In genomic region chr5:126829098-126829497, GRCh38 we compare ENCODE assay signal across 16 cellular contexts. TPM values are rescaled to one million over a fixed set of nuclear protein-coding genes. Genes with fewer than 3 reads are reported as not detected.
DNase-seq lines count a peak whose midpoint lies in the region; ATAC-seq lines count a peak whose summit lies in the region.
"Had no signal": no experiment of that assay in that cellular context is flagged by ENCODE, and none has a peak within 500 bp of the region (broad histone marks: within the 10 kb centered on the region; RNA-seq: fewer than 3 reads in every experiment).

No MANE protein-coding gene starts in this region.

- CTCF ChIA-PET in activated CD8-positive, alpha-beta T cell treated with anti-CD3 and anti-CD28 coated beads, Interleukin-2, amount 10 ng/mL, durations not matched to agents 7 days and 5 days (lab: Charles Lee) = interaction anchor here (1.3 kb wide), 1 partner anchor 206 kb away, joined by 3 read pairs; no protein-coding TSS in a partner anchor

- ATAC-seq in activated CD8-positive, alpha-beta T cell treated with anti-CD3 and anti-CD28 coated beads, Interleukin-2, amount 10 ng/mL, durations not matched to agents 7 days and 5 days = no peak
- ATAC-seq in stimulated activated effector memory CD8-positive, alpha-beta T cell treated with anti-CD3 and anti-CD28 coated beads, Interleukin-12 subunit alpha, Interleukin-12 subunit beta, amount 100 ng/mL, for 72 hours = no peak
- no peak for ATAC-seq in GM18870 (IDR thresholded peaks at IDR 0.05; ENCODE audit: unreplicated experiment)
- ATAC-seq: HCT116, HepG2 had no signal

- H3K4me1 ChIP-seq in Karpas-422 (ENCODE audit: low read length) = peaks cover 68% of the 10 kb centered on the region

- H3K4me3 ChIP-seq in Karpas-422 (ENCODE audit: low read length) = peak overlapping the region; percentile 40
- H3K4me3 ChIP-seq: BLaER1 treated with 17β-estradiol and CSF1 and Interleukin-3, amounts not matched to agents 10 nM and 100 nM had no signal

- H3K27me3 ChIP-seq in Karpas-422 (ENCODE audit: low read length) = no peaks in the 10 kb centered on the region
- H3K27me3 ChIP-seq: BLaER1 treated with 17β-estradiol and CSF1 and Interleukin-3, amounts not matched to agents 10 nM and 100 nM had no signal

- no peaks in the 10 kb centered on the region for H3K9me3 Mint-ChIP-seq in activated CD8-positive, alpha-beta T cell treated with anti-CD3 and anti-CD28 coated beads, Interleukin-2, amount 10 ng/mL, durations not matched to agents 7 days and 5 days (ENCODE audit: insufficient read depth)
- H3K9me3 Mint-ChIP-seq in stimulated activated effector memory CD8-positive, alpha-beta T cell treated with anti-CD3 and anti-CD28 coated beads, Interleukin-12 subunit alpha, Interleukin-12 subunit beta, amount 100 ng/mL, for 72 hours = no peaks in the 10 kb centered on the region
- H3K9me3 Mint-ChIP-seq: CD4-positive, alpha-beta memory T cell had no signal

- peaks cover 78% of the 10 kb centered on the region for H3K79me2 ChIP-seq in Karpas-422 (ENCODE audit: low read length)

- H3K27me3 Mint-ChIP-seq in activated CD8-positive, alpha-beta T cell treated with anti-CD3 and anti-CD28 coated beads, Interleukin-2, amount 10 ng/mL, durations not matched to agents 7 days and 5 days (ENCODE audit: low read depth) = no peaks in the 10 kb centered on the region
- H3K27me3 Mint-ChIP-seq: CD4-positive, alpha-beta memory T cell had no signal

- peak overlapping the region; percentile 72 for H3K4me2 ChIP-seq in Karpas-422 (ENCODE audit: low read depth, low read length, poor library complexity, severe bottlenecking)

- H3K9me3 ChIP-seq in Karpas-422 (ENCODE audit: low read length) = no peaks in the 10 kb centered on the region
- H3K9me3 ChIP-seq: BLaER1 treated with 17β-estradiol and CSF1 and Interleukin-3, amounts not matched to agents 10 nM and 100 nM had no signal

- H3K27ac Mint-ChIP-seq in activated CD8-positive, alpha-beta T cell treated with anti-CD3 and anti-CD28 coated beads, Interleukin-2, amount 10 ng/mL, durations not matched to agents 7 days and 5 days = peak overlapping the region; percentile 7
- peak overlapping the region; percentile 43 for H3K27ac Mint-ChIP-seq in stimulated activated effector memory CD8-positive, alpha-beta T cell treated with anti-CD3 and anti-CD28 coated beads, Interleukin-12 subunit alpha, Interleukin-12 subunit beta, amount 100 ng/mL, for 72 hours

- H3K9ac ChIP-seq in Karpas-422 (ENCODE audit: low read length) = peak overlapping the region; percentile 58
- H3K9ac ChIP-seq: BLaER1 treated with 17β-estradiol and CSF1 and Interleukin-3, amounts not matched to agents 10 nM and 100 nM had no signal

- no peaks in the 10 kb centered on the region for H4K20me1 ChIP-seq in Karpas-422 (ENCODE audit: insufficient read depth, low read depth, low read length)

- peaks cover 80% of the 10 kb centered on the region for H3K36me3 Mint-ChIP-seq in activated CD8-positive, alpha-beta T cell treated with anti-CD3 and anti-CD28 coated beads, Interleukin-2, amount 10 ng/mL, durations not matched to agents 7 days and 5 days (ENCODE audit: low read depth)
- H3K36me3 Mint-ChIP-seq in stimulated activated effector memory CD8-positive, alpha-beta T cell treated with anti-CD3 and anti-CD28 coated beads, Interleukin-12 subunit alpha, Interleukin-12 subunit beta, amount 100 ng/mL, for 72 hours = peaks cover 100% of the 10 kb centered on the region

- H3K4me3 Mint-ChIP-seq in activated CD8-positive, alpha-beta T cell treated with anti-CD3 and anti-CD28 coated beads, Interleukin-2, amount 10 ng/mL, durations not matched to agents 7 days and 5 days = no peak overlapping the region
- no peak overlapping the region for H3K4me3 Mint-ChIP-seq in stimulated activated effector memory CD8-positive, alpha-beta T cell treated with anti-CD3 and anti-CD28 coated beads, Interleukin-12 subunit alpha, Interleukin-12 subunit beta, amount 100 ng/mL, for 72 hours
- H3K4me3 Mint-ChIP-seq: CD4-positive, alpha-beta memory T cell had no signal

- peaks cover 67% of the 10 kb centered on the region for H3K36me3 ChIP-seq in Karpas-422 (ENCODE audit: insufficient read depth, low read length)

- H3K9me2 ChIP-seq in Karpas-422 (replicated peaks; ENCODE audit: insufficient read depth, low read length) = no peaks in the 10 kb centered on the region

- POLR2A ChIA-PET in activated CD8-positive, alpha-beta T cell treated with anti-CD3 and anti-CD28 coated beads, Interleukin-2, amount 10 ng/mL, durations not matched to agents 7 days and 5 days (lab: Charles Lee) = no interaction called here

- H3K27ac ChIP-seq in Karpas-422 (ENCODE audit: low read length) = peak overlapping the region; percentile 92
- H3K27ac ChIP-seq: BLaER1 treated with 17β-estradiol and CSF1 and Interleukin-3, amounts not matched to agents 10 nM and 100 nM had no signal

- DNase-seq in NCI-H2107 treated with DMSO at 0.1 percent for 48 hours (lab: John Stamatoyannopoulos, UW; ENCODE audit: unreplicated experiment) = peak; percentile 5
- DNase-seq in NCI-H2107 (lab: John Stamatoyannopoulos, UW) = no peak
- DNase-seq in Karpas-422 = peak; percentile 70
- DNase-seq in activated CD8-positive, alpha-beta T cell treated with anti-CD3 and anti-CD28 coated beads, Interleukin-2, amount 10 ng/mL, durations not matched to agents 7 days and 5 days = no peak
- DNase-seq in stimulated activated effector memory CD8-positive, alpha-beta T cell treated with anti-CD3 and anti-CD28 coated beads, Interleukin-12 subunit alpha, Interleukin-12 subunit beta, amount 100 ng/mL, for 72 hours (ENCODE audit: low spot score in 2 of 2) = no peak
- DNase-seq in NAMALWA (ENCODE audit: low spot score) = no peak
- DNase-seq: 8988T; AML-193; CD4-positive, alpha-beta memory T cell; DMS153; DND-41; GDM1 had no signal

- no peaks in the 10 kb centered on the region for H3K4me1 Mint-ChIP-seq in activated CD8-positive, alpha-beta T cell treated with anti-CD3 and anti-CD28 coated beads, Interleukin-2, amount 10 ng/mL, durations not matched to agents 7 days and 5 days (ENCODE audit: low read depth)
- no peaks in the 10 kb centered on the region for H3K4me1 Mint-ChIP-seq in stimulated activated effector memory CD8-positive, alpha-beta T cell treated with anti-CD3 and anti-CD28 coated beads, Interleukin-12 subunit alpha, Interleukin-12 subunit beta, amount 100 ng/mL, for 72 hours

- H2AFZ ChIP-seq in Karpas-422 (ENCODE audit: low read length) = no peak overlapping the region

RNA-seq across cellular contexts. Expression of gene LMNB1, which starts 52.2 kb away (rescaled TPM):
- 49.8 and 94.5 TPM in 2 replicates for total RNA-seq in Karpas-422 (2014; rRNA removed; shearing (Covaris generic); ENCODE audit: low replicate concordance)
- total RNA-seq in activated CD8-positive, alpha-beta T cell treated with anti-CD3 and anti-CD28 coated beads, Interleukin-2, amount 10 ng/mL, durations not matched to agents 7 days and 5 days = 100 to 1,000 TPM; 384 to 396 TPM

Comparison
In these comparisons a context has a peak if more than half of its experiments do, and no peak if none do; other contexts are left out.
1. DNase-seq: peak in NCI-H2107 treated with DMSO at 0.1 percent for 48 hours (single experiment) and Karpas-422 (single experiment); none in NCI-H2107 (single experiment), activated CD8-positive, alpha-beta T cell treated with anti-CD3 and anti-CD28 coated beads, Interleukin-2, amount 10 ng/mL, durations not matched to agents 7 days and 5 days (single experiment), stimulated activated effector memory CD8-positive, alpha-beta T cell treated with anti-CD3 and anti-CD28 coated beads, Interleukin-12 subunit alpha, Interleukin-12 subunit beta, amount 100 ng/mL, for 72 hours (0 of 2) and NAMALWA (single experiment).